In genomic region chr13:114102521-114103288, GRCh38 we compare ENCODE assay signal across 12 cellular contexts. TPM values are rescaled to one million over a fixed set of nuclear protein-coding genes. Genes with fewer than 3 reads are reported as not detected.
DNase-seq lines count a peak whose midpoint lies in the region; ATAC-seq, FAIRE-seq and TF ChIP-seq lines count a peak whose summit lies in the region.
"Had no signal": no experiment of that assay in that cellular context is flagged by ENCODE, and none has a peak within 500 bp of the region (broad histone marks: within the 10 kb centered on the region; RNA-seq: fewer than 3 reads in every experiment).

No MANE protein-coding gene starts in this region.

- no peak for ATAC-seq in naive thymus-derived CD4-positive, alpha-beta T cell
- no peak for ATAC-seq in HG03135 (IDR thresholded peaks at IDR 0.05; ENCODE audit: unreplicated experiment)

- no peak for FAIRE-seq in D721Med (lab: Jason Lieb, UNC)

- CTCF ChIA-PET in naive thymus-derived CD4-positive, alpha-beta T cell (lab: Charles Lee) = interaction anchor here (1.0 kb wide), 1 partner anchor 8 kb away, joined by 4 read pairs; no protein-coding TSS in a partner anchor

- peaks cover 54 to 74% of the 10 kb centered on the region in 2 donors for H3K4me1 ChIP-seq in naive thymus-derived CD4-positive, alpha-beta T cell (ENCODE audit: control insufficient read depth in 2 of 2, insufficient read depth in 2 of 2, low read length in 2 of 2)
- H3K4me1 ChIP-seq in uterus = peaks cover 0 to 3% of the 10 kb centered on the region in 2 donors

- DNase-seq in activated naive CD4-positive, alpha-beta T cell treated with anti-CD3 and anti-CD28 coated beads, Interleukin-2, amount 50 U/mL, for 16 hours = peak; percentile 9
- DNase-seq in activated naive CD4-positive, alpha-beta T cell treated with Interleukin-2 at 50 U/mL for 16 hours = no peak
- peak in 1 of 9 donors; percentile 17 for DNase-seq in naive thymus-derived CD4-positive, alpha-beta T cell
- peak; percentile 11 to 15 for DNase-seq in uterus
- DNase-seq in D721Med (ENCODE audit: insufficient read length, low spot score) = no peak
- no peak for DNase-seq in Ammon's horn (ENCODE audit: low spot score)
- DNase-seq: NCI-H1930; stimulated activated CD8-positive, alpha-beta memory T cell treated with anti-CD3 and anti-CD28 coated beads, Interleukin-4, amount 100 ng/mL, for 48 hours had no signal

- H3K27me3 ChIP-seq in naive thymus-derived CD4-positive, alpha-beta T cell (ENCODE audit: control insufficient read depth in 2 of 2, insufficient read depth in 2 of 2, low read length in 2 of 2) = no peaks in the 10 kb centered on the region
- no peaks in the 10 kb centered on the region for H3K27me3 ChIP-seq in uterus
- H3K27me3 ChIP-seq: neutrophil had no signal

- peak overlapping the region; percentile 49 for H3K27ac ChIP-seq in naive thymus-derived CD4-positive, alpha-beta T cell (ENCODE audit: low read depth, low read length)
- H3K27ac ChIP-seq in uterus = no peak overlapping the region
- H3K27ac ChIP-seq: KMS-11, neutrophil had no signal

- TF ChIP-seq POLR2A in uterus (IDR thresholded peaks at IDR 0.05) = no peak

- no peaks in the 10 kb centered on the region for H3K9me3 ChIP-seq in naive thymus-derived CD4-positive, alpha-beta T cell (ENCODE audit: control insufficient read depth in 2 of 3, low read length in 3 of 3)
- no peaks in the 10 kb centered on the region for H3K9me3 ChIP-seq in uterus
- H3K9me3 ChIP-seq: neutrophil had no signal

- H3K9me3 Mint-ChIP-seq in dendritic cell treated with granulocyte-macrophage colony-stimulating factor and Interleukin-4, amounts not matched to agents 40 ng/mL and 50 ng/mL, for 4 days = no peaks in the 10 kb centered on the region
- H3K9me3 Mint-ChIP-seq in naive thymus-derived CD4-positive, alpha-beta T cell = peaks cover 0 to 22% (median 0%) of the 10 kb centered on the region in 11 donors

- H3K36me3 ChIP-seq in naive thymus-derived CD4-positive, alpha-beta T cell (ENCODE audit: control insufficient read depth in 2 of 3, insufficient read depth in 3 of 3, low read length in 3 of 3) = peaks cover 8 to 56% (median 23%) of the 10 kb centered on the region in 3 experiments
- no peaks in the 10 kb centered on the region for H3K36me3 ChIP-seq in uterus
- H3K36me3 ChIP-seq: neutrophil had no signal

- intact Hi-C loops in dendritic cell treated with granulocyte-macrophage colony-stimulating factor and Interleukin-4, amounts not matched to agents 40 ng/mL and 50 ng/mL, for 4 days (cut with micrococcal nuclease) = no loop called here
- intact Hi-C loops in naive thymus-derived CD4-positive, alpha-beta T cell (cut with micrococcal nuclease) = no loop called here
- intact Hi-C loops in uterus (cut with DNase I; ENCODE audit: low total_unique reads) = no loop called here

- POLR2A ChIA-PET in naive thymus-derived CD4-positive, alpha-beta T cell (lab: Charles Lee) = no interaction called here

- peak overlapping the region; percentile 19 for H3K27ac Mint-ChIP-seq in dendritic cell treated with granulocyte-macrophage colony-stimulating factor and Interleukin-4, amounts not matched to agents 40 ng/mL and 50 ng/mL, for 4 days
- H3K27ac Mint-ChIP-seq in naive thymus-derived CD4-positive, alpha-beta T cell = peak overlapping the region in 5 of 9 donors; percentile 51 to 80 (median 72)

- no peak for TF ChIP-seq CTCF in uterus (IDR thresholded peaks at IDR 0.05)
- TF ChIP-seq CTCF in D721Med (IDR thresholded peaks at IDR 0.05; ENCODE audit: insufficient read depth, missing control alignments) = no peak

- H3K36me3 Mint-ChIP-seq in dendritic cell treated with granulocyte-macrophage colony-stimulating factor and Interleukin-4, amounts not matched to agents 40 ng/mL and 50 ng/mL, for 4 days (ENCODE audit: low read depth) = peaks cover 23% of the 10 kb centered on the region
- H3K36me3 Mint-ChIP-seq in naive thymus-derived CD4-positive, alpha-beta T cell = peaks cover 0 to 18% (median under 1%) of the 10 kb centered on the region in 5 donors

- peaks cover 55% of the 10 kb centered on the region for H3K4me1 Mint-ChIP-seq in dendritic cell treated with granulocyte-macrophage colony-stimulating factor and Interleukin-4, amounts not matched to agents 40 ng/mL and 50 ng/mL, for 4 days (ENCODE audit: low read depth)
- peaks cover 14 to 75% (median 53%) of the 10 kb centered on the region in 7 donors for H3K4me1 Mint-ChIP-seq in naive thymus-derived CD4-positive, alpha-beta T cell

- no peak overlapping the region for H3K4me3 ChIP-seq in naive thymus-derived CD4-positive, alpha-beta T cell (ENCODE audit: low read length)
- no peak overlapping the region for H3K4me3 ChIP-seq in uterus

- no peak overlapping the region for H3K4me3 Mint-ChIP-seq in dendritic cell treated with granulocyte-macrophage colony-stimulating factor and Interleukin-4, amounts not matched to agents 40 ng/mL and 50 ng/mL, for 4 days
- peak overlapping the region in 7 of 10 donors; percentile 5 to 66 (median 44) for H3K4me3 Mint-ChIP-seq in naive thymus-derived CD4-positive, alpha-beta T cell

- no peaks in the 10 kb centered on the region for H3K27me3 Mint-ChIP-seq in dendritic cell treated with granulocyte-macrophage colony-stimulating factor and Interleukin-4, amounts not matched to agents 40 ng/mL and 50 ng/mL, for 4 days
- H3K27me3 Mint-ChIP-seq in naive thymus-derived CD4-positive, alpha-beta T cell = no peaks in the 10 kb centered on the region

RNA-seq across cellular contexts. Expression of gene RASA3, which starts 29.7 kb away (rescaled TPM):
- 100 to 1,000 TPM; 110 to 227 (median 199) TPM for total RNA-seq in naive thymus-derived CD4-positive, alpha-beta T cell
- polyA plus RNA-seq in naive thymus-derived CD4-positive, alpha-beta T cell = 100 to 1,000 TPM; 109 to 195 TPM
- 10 to 100 TPM in 3 of 4 donors, 1 to 10 TPM in 1; 8.5 to 31.6 (median 17.2) TPM for total RNA-seq in uterus

Comparison
In these comparisons a context has a peak if more than half of its experiments do, and no peak if none do; other contexts are left out.
1. DNase-seq: peak in activated naive CD4-positive, alpha-beta T cell treated with anti-CD3 and anti-CD28 coated beads, Interleukin-2, amount 50 U/mL, for 16 hours (single experiment) and uterus (2 of 2); none in activated naive CD4-positive, alpha-beta T cell treated with Interleukin-2 at 50 U/mL for 16 hours (single experiment), D721Med (single experiment) and Ammon's horn (single experiment).